ENCODE assay signal across 8 cellular contexts in genomic region chr12:12357697-12358476, GRCh38. TPM values are rescaled to one million over a fixed set of nuclear protein-coding genes. Genes with fewer than 3 reads are reported as not detected.
A peak's percentile ranks its signal among the peaks of the same experiment; 100 is the strongest.
DNase-seq lines count a peak whose midpoint lies in the region; ATAC-seq and TF ChIP-seq lines count a peak whose summit lies in the region.

No MANE protein-coding gene starts in this region.

- H3K4me1 Mint-ChIP-seq in endothelial cell (ENCODE audit: unreplicated experiment) = peaks cover 21% of the 10 kb centered on the region

- no peaks in the 10 kb centered on the region for H3K36me3 Mint-ChIP-seq in endothelial cell (ENCODE audit: low read depth, unreplicated experiment)

- H3K27ac ChIP-seq in neural cell (ENCODE audit: low read length) = peak overlapping the region; percentile 85

- H3K9ac ChIP-seq in neural cell (ENCODE audit: low read length) = peak overlapping the region; percentile 91

- peak overlapping the region; percentile 96 for H3K4me3 Mint-ChIP-seq in endothelial cell (ENCODE audit: unreplicated experiment)

- ATAC-seq in HG03175 (IDR thresholded peaks at IDR 0.05; ENCODE audit: unreplicated experiment) (peak; percentile 29), omental fat pad (ENCODE audit: low FRiP score) (no peak)

- no peaks in the 10 kb centered on the region for H3K27me3 ChIP-seq in neural cell (ENCODE audit: insufficient read depth, low read depth, low read length)

- H3K4me3 ChIP-seq in neural cell (ENCODE audit: low read length) = peak overlapping the region; percentile 84

- H3K4me2 ChIP-seq in neural cell (ENCODE audit: low read length) = peak overlapping the region; percentile 74

- DNase-seq in NCI-H2081 (lab: John Stamatoyannopoulos, UW) = peak; percentile 17 to 57
- no peak for DNase-seq in NCI-H2081 treated with DMSO at 0.1 percent for 48 hours (lab: John Stamatoyannopoulos, UW)
- peak; percentile 13 for DNase-seq in SK-MEL-5 (ENCODE audit: low read depth, low spot score)
- no peak for DNase-seq in endothelial cell (ENCODE audit: low spot score)
- no peak for DNase-seq in omental fat pad (ENCODE audit: low spot score)
- DNase-seq in HK-2 (ENCODE audit: unreplicated experiment) = no peak

- peaks cover 6% of the 10 kb centered on the region for H3K27me3 Mint-ChIP-seq in endothelial cell (ENCODE audit: unreplicated experiment)

- no peaks in the 10 kb centered on the region for H3K9me2 ChIP-seq in neural cell (ENCODE audit: insufficient read depth, low read length)

- H2AFZ ChIP-seq in neural cell (ENCODE audit: low read depth, low read length) = peak overlapping the region; percentile 87

- in situ Hi-C loops in SK-MEL-5 (cut with HindIII; ENCODE audit: low pct_unique_long_range_greater_than_20kb, low sequenced_read_pairs) = no loop called here

- no peaks in the 10 kb centered on the region for H3K36me3 ChIP-seq in neural cell (ENCODE audit: insufficient read depth, low read length)

- TF ChIP-seq CTCF in endothelial cell (IDR thresholded peaks at IDR 0.05; ENCODE audit: unreplicated experiment) = no peak
- no peak for TF ChIP-seq CTCF in neural cell (IDR thresholded peaks at IDR 0.05; ENCODE audit: poor library complexity, severe bottlenecking)
- no peak for TF ChIP-seq CTCF in omental fat pad (IDR thresholded peaks at IDR 0.05)

- no peak for TF ChIP-seq RAD21 in neural cell (conservative IDR thresholded peaks at IDR 0.05)

- TF ChIP-seq EP300 in neural cell (conservative IDR thresholded peaks at IDR 0.05; ENCODE audit: poor library complexity, severe bottlenecking) = no peak

- no peaks in the 10 kb centered on the region for H4K20me1 ChIP-seq in neural cell (ENCODE audit: insufficient read depth)

- H3F3A ChIP-seq in neural cell (ENCODE audit: insufficient read depth, low read length, poor library complexity, severe bottlenecking) = no peaks in the 10 kb centered on the region

- no peaks in the 10 kb centered on the region for H3K79me2 ChIP-seq in neural cell (replicated peaks; ENCODE audit: insufficient read depth, low read length)

- H3K27ac Mint-ChIP-seq in endothelial cell (ENCODE audit: unreplicated experiment) = peak overlapping the region; percentile 80

- H3K9me3 Mint-ChIP-seq in endothelial cell (ENCODE audit: unreplicated experiment) = no peaks in the 10 kb centered on the region

- no peaks in the 10 kb centered on the region for H3K9me3 ChIP-seq in neural cell (ENCODE audit: low read length)

TF ChIP-seq in neural cell, 6 proteins besides CTCF, POLR2A, EP300 and RAD21:
- TF ChIP-seq MXI1 (conservative IDR thresholded peaks at IDR 0.05; ENCODE audit: poor library complexity, severe bottlenecking) (no peak), TAF1 (IDR thresholded peaks at IDR 0.05; ENCODE audit: low read depth) (no peak), REST (IDR thresholded peaks at IDR 0.05; ENCODE audit: borderline replicate concordance) (no peak), SMC3 (conservative IDR thresholded peaks at IDR 0.05; ENCODE audit: poor library complexity) (no peak), EZH2 (IDR thresholded peaks at IDR 0.05; ENCODE audit: borderline replicate concordance, insufficient read depth, low read length, poor library complexity, severe bottlenecking) (no peak), POLR2AphosphoS5 (IDR thresholded peaks at IDR 0.05) (no peak)
TF ChIP-seq in neural cell: peak in this region for 0.

RNA-seq across cellular contexts. Expression of gene BORCS5, which starts 1.0 kb away (rescaled TPM):
- total RNA-seq in SK-MEL-5 (2014; rRNA removed; shearing (Covaris generic)) = 13.2 and 17.2 TPM in 2 replicates
- polyA plus RNA-seq in SK-MEL-5 (2015; cell fraction: cytosol; rRNA removed) = 33.0 and 34.2 TPM in 2 replicates
- 25.0 and 28.9 TPM in 2 replicates for polyA plus RNA-seq in SK-MEL-5 (2015; cell fraction: nucleus; rRNA removed)
- 10.4 TPM for total RNA-seq in endothelial cell (ENCODE audit: unreplicated experiment)
- polyA plus RNA-seq in neural cell = 11.4 and 14.2 TPM in 2 replicates
- polyA minus RNA-seq in neural cell = 18.5 and 21.9 TPM in 2 replicates
- 10 to 100 TPM; 11.4 to 17.1 (median 15.7) TPM for total RNA-seq in omental fat pad

RNA-seq across cellular contexts. Expression of gene MANSC1, which starts 7.8 kb away (rescaled TPM):
- total RNA-seq in SK-MEL-5 (2014; rRNA removed; shearing (Covaris generic)) = 13.6 and 14.9 TPM in 2 replicates
- 30.9 and 34.9 TPM in 2 replicates for polyA plus RNA-seq in SK-MEL-5 (2015; cell fraction: cytosol; rRNA removed)
- polyA plus RNA-seq in SK-MEL-5 (2015; cell fraction: nucleus; rRNA removed) = 22.4 and 23.2 TPM in 2 replicates
- 21.7 TPM for total RNA-seq in endothelial cell (ENCODE audit: unreplicated experiment)
- polyA plus RNA-seq in neural cell = 1.3 and 2.6 TPM in 2 replicates
- 2.5 and 2.7 TPM in 2 replicates for polyA minus RNA-seq in neural cell
- total RNA-seq in omental fat pad = 10 to 100 TPM; 12.2 to 20.1 (median 14.5) TPM

Comparison
In these comparisons a context has a peak if more than half of its experiments do, and no peak if none do; other contexts are left out.
1. DNase-seq: peak in NCI-H2081 (2 of 2) and SK-MEL-5 (single experiment); none in NCI-H2081 treated with DMSO at 0.1 percent for 48 hours (single experiment), endothelial cell (single experiment), omental fat pad (single experiment) and HK-2 (single experiment).